14 cellular contexts compared by ENCODE assay signal in genomic region chr10:119302591-119303253, GRCh38.
DNase-seq lines count a peak whose midpoint lies in the region; ATAC-seq and TF ChIP-seq lines count a peak whose summit lies in the region.
"Had no signal": no experiment of that assay in that cellular context is flagged by ENCODE, and none has a peak within 500 bp of the region (broad histone marks: within the 10 kb centered on the region; RNA-seq: fewer than 3 reads in every experiment).

No MANE protein-coding gene starts in this region.

- H3K27ac ChIP-seq in esophagus muscularis mucosa (replicated peaks in 1 of 4) = peak overlapping the region; percentile 68 to 74 (median 70)
- H3K27ac ChIP-seq: testis had no signal

- H3K4me1 ChIP-seq in esophagus muscularis mucosa = peaks cover 69 to 99% (median 98%) of the 10 kb centered on the region in 4 donors
- H3K4me1 ChIP-seq: prostate gland, testis had no signal

- no peak for ATAC-seq in stimulated activated naive B cell treated with anti-CD40 and anti-IgM and Interleukin-4, amounts not matched to agents 10 μg/mL and 1 μg/mL and 100 μg/mL, for 72 hours (replicated peaks)
- ATAC-seq: K562 had no signal

- peaks cover 13% of the 10 kb centered on the region for H3K36me3 Mint-ChIP-seq in T-helper 2 cell treated with Interferon-gamma antibody and Interleukin-4, amounts not matched to agents 5 μg/mL and 100 μg/mL, for 36 hours (ENCODE audit: low read depth)
- H3K36me3 Mint-ChIP-seq in stimulated activated naive B cell treated with anti-CD40 and anti-IgM and Interleukin-4, amounts not matched to agents 10 μg/mL and 1 μg/mL and 100 μg/mL, for 72 hours = peaks cover 6 to 7% of the 10 kb centered on the region in 2 donors

- H3K27me3 ChIP-seq in esophagus muscularis mucosa = no peaks in the 10 kb centered on the region
- H3K27me3 ChIP-seq: testis had no signal

- H3K36me3 ChIP-seq in esophagus muscularis mucosa = no peaks in the 10 kb centered on the region
- H3K36me3 ChIP-seq: prostate gland had no signal

- WGBS in esophagus muscularis mucosa = 76% methylated on average over 12 of the region's 12 CpGs

- no peak for TF ChIP-seq EP300 in esophagus muscularis mucosa (IDR thresholded peaks at IDR 0.05)

- H3K27ac Mint-ChIP-seq in T-helper 2 cell treated with Interferon-gamma antibody and Interleukin-4, amounts not matched to agents 5 μg/mL and 100 μg/mL, for 36 hours = peak overlapping the region; percentile 94
- H3K27ac Mint-ChIP-seq in stimulated activated naive B cell treated with anti-CD40 and anti-IgM and Interleukin-4, amounts not matched to agents 10 μg/mL and 1 μg/mL and 100 μg/mL, for 72 hours = peak overlapping the region; percentile 72

- TF ChIP-seq POLR2A in esophagus muscularis mucosa (IDR thresholded peaks at IDR 0.05; ENCODE audit: low read depth) = no peak

- no peak overlapping the region for H3K4me3 ChIP-seq in esophagus muscularis mucosa
- H3K4me3 ChIP-seq: K562, prostate gland, testis had no signal

- peaks cover 3% of the 10 kb centered on the region for H3K9me3 Mint-ChIP-seq in T-helper 2 cell treated with Interferon-gamma antibody and Interleukin-4, amounts not matched to agents 5 μg/mL and 100 μg/mL, for 36 hours
- no peaks in the 10 kb centered on the region for H3K9me3 Mint-ChIP-seq in stimulated activated naive B cell treated with anti-CD40 and anti-IgM and Interleukin-4, amounts not matched to agents 10 μg/mL and 1 μg/mL and 100 μg/mL, for 72 hours

- no peak for TF ChIP-seq CTCF in esophagus muscularis mucosa (IDR thresholded peaks at IDR 0.05)

- H3K4me3 Mint-ChIP-seq in T-helper 2 cell treated with Interferon-gamma antibody and Interleukin-4, amounts not matched to agents 5 μg/mL and 100 μg/mL, for 36 hours = peak overlapping the region; percentile 84
- H3K4me3 Mint-ChIP-seq in stimulated activated naive B cell treated with anti-CD40 and anti-IgM and Interleukin-4, amounts not matched to agents 10 μg/mL and 1 μg/mL and 100 μg/mL, for 72 hours = no peak overlapping the region
- H3K4me3 Mint-ChIP-seq: brain had no signal

- peaks cover 82% of the 10 kb centered on the region for H3K4me1 Mint-ChIP-seq in T-helper 2 cell treated with Interferon-gamma antibody and Interleukin-4, amounts not matched to agents 5 μg/mL and 100 μg/mL, for 36 hours (ENCODE audit: low read depth)
- H3K4me1 Mint-ChIP-seq in stimulated activated naive B cell treated with anti-CD40 and anti-IgM and Interleukin-4, amounts not matched to agents 10 μg/mL and 1 μg/mL and 100 μg/mL, for 72 hours = peaks cover 77 to 98% of the 10 kb centered on the region in 2 donors

- H3K9me3 ChIP-seq in esophagus muscularis mucosa = peaks cover 0 to 3% (median 0%) of the 10 kb centered on the region in 4 donors
- H3K9me3 ChIP-seq: prostate gland, testis had no signal

- no peak for DNase-seq in T-helper 2 cell treated with Interferon-gamma antibody and Interleukin-4, amounts not matched to agents 5 μg/mL and 100 μg/mL, for 36 hours (ENCODE audit: low spot score)
- no peak for DNase-seq in T-helper 2 cell
- peak; percentile 82 for DNase-seq in NCI-H146 treated with DMSO at 0.1 percent for 48 hours (lab: John Stamatoyannopoulos, UW; ENCODE audit: unreplicated experiment)
- DNase-seq in esophagus muscularis mucosa (ENCODE audit: extremely low spot score) = no peak
- DNase-seq in stimulated activated naive B cell treated with anti-CD40 and anti-IgM and Interleukin-4, amounts not matched to agents 10 μg/mL and 1 μg/mL and 100 μg/mL, for 72 hours = no peak
- DNase-seq in dermis blood vessel endothelial cell = no peak
- no peak for DNase-seq in NCI-H2081 treated with DMSO at 0.1 percent for 48 hours (lab: John Stamatoyannopoulos, UW)
- DNase-seq in dedifferentiated amniotic fluid mesenchymal stem cell (ENCODE audit: extremely low spot score) = no peak
- DNase-seq: DMS153, H7, testis had no signal

- intact Hi-C loops in esophagus muscularis mucosa (cut with DNase I) = no loop called here

- no peaks in the 10 kb centered on the region for H3K27me3 Mint-ChIP-seq in T-helper 2 cell treated with Interferon-gamma antibody and Interleukin-4, amounts not matched to agents 5 μg/mL and 100 μg/mL, for 36 hours (ENCODE audit: low read depth)
- H3K27me3 Mint-ChIP-seq in stimulated activated naive B cell treated with anti-CD40 and anti-IgM and Interleukin-4, amounts not matched to agents 10 μg/mL and 1 μg/mL and 100 μg/mL, for 72 hours = no peaks in the 10 kb centered on the region
- H3K27me3 Mint-ChIP-seq: brain had no signal
